ENCODE assay signal across 13 cellular contexts in genomic region chr1:107785506-107786213, GRCh38.
DNase-seq lines count a peak whose midpoint lies in the region; ATAC-seq and TF ChIP-seq lines count a peak whose summit lies in the region.
"Had no signal": no experiment of that assay in that cellular context is flagged by ENCODE, and none has a peak within 500 bp of the region (broad histone marks: within the 10 kb centered on the region; RNA-seq: fewer than 3 reads in every experiment).

No MANE protein-coding gene starts in this region.

- no peaks in the 10 kb centered on the region for H3K9me3 ChIP-seq in spleen
- H3K9me3 ChIP-seq: uterus had no signal

- H3K27me3 Mint-ChIP-seq in activated CD4-positive, alpha-beta T cell treated with anti-CD3 and anti-CD28 coated beads, Interleukin-2, amount 10 ng/mL, durations not matched to agents 24 days and 14 days, result no peaks in the 10 kb centered on the region
- no peaks in the 10 kb centered on the region for H3K27me3 Mint-ChIP-seq in activated naive CD8-positive, alpha-beta T cell treated with anti-CD3 and anti-CD28 coated beads for 36 hours
- H3K27me3 Mint-ChIP-seq in HFFc6 (ENCODE audit: insufficient read depth), result peaks cover 8% of the 10 kb centered on the region

- ATAC-seq in GM21737 (IDR thresholded peaks at IDR 0.05; ENCODE audit: unreplicated experiment), result no peak
- ATAC-seq: WTC11 had no signal

- no peaks in the 10 kb centered on the region for H3K27me3 ChIP-seq in spleen (replicated peaks in 1 of 7)
- H3K27me3 ChIP-seq: uterus had no signal

- intact Hi-C loops in activated CD4-positive, alpha-beta T cell treated with anti-CD3 and anti-CD28 coated beads, Interleukin-2, amount 10 ng/mL, durations not matched to agents 24 days and 14 days (cut with micrococcal nuclease), result loop anchor here (5.0 kb wide), 1 partner anchor 112 kb away; no protein-coding TSS in a partner anchor
- intact Hi-C loops in spleen (cut with DNase I; ENCODE audit: low total_unique reads), result loop anchor here (10.0 kb wide), 1 partner anchor 179 kb away; the partner anchor contains the start of gene VAV3

- H3K4me3 Mint-ChIP-seq in activated CD4-positive, alpha-beta T cell treated with anti-CD3 and anti-CD28 coated beads, Interleukin-2, amount 10 ng/mL, durations not matched to agents 24 days and 14 days, result peak overlapping the region; percentile 77
- peak overlapping the region; percentile 32 for H3K4me3 Mint-ChIP-seq in activated naive CD8-positive, alpha-beta T cell treated with anti-CD3 and anti-CD28 coated beads for 36 hours
- no peak overlapping the region for H3K4me3 Mint-ChIP-seq in HFFc6
- H3K4me3 Mint-ChIP-seq: WTC11 had no signal

- peak overlapping the region; percentile 14 to 84 (median 71) for H3K27ac ChIP-seq in spleen
- H3K27ac ChIP-seq: uterus had no signal

- H3K4me1 Mint-ChIP-seq in activated CD4-positive, alpha-beta T cell treated with anti-CD3 and anti-CD28 coated beads, Interleukin-2, amount 10 ng/mL, durations not matched to agents 24 days and 14 days, result peaks cover 40% of the 10 kb centered on the region
- peaks cover 58% of the 10 kb centered on the region for H3K4me1 Mint-ChIP-seq in activated naive CD8-positive, alpha-beta T cell treated with anti-CD3 and anti-CD28 coated beads for 36 hours
- no peaks in the 10 kb centered on the region for H3K4me1 Mint-ChIP-seq in HFFc6 (ENCODE audit: low read depth)

- no peak for TF ChIP-seq POLR2A in spleen (IDR thresholded peaks at IDR 0.05)

- H3K36me3 ChIP-seq in spleen, result no peaks in the 10 kb centered on the region
- H3K36me3 ChIP-seq: uterus had no signal

- DNase-seq in activated CD4-positive, alpha-beta T cell treated with anti-CD3 and anti-CD28 coated beads, Interleukin-2, amount 10 ng/mL, durations not matched to agents 24 days and 14 days, result no peak
- DNase-seq in activated CD4-positive, alpha-beta T cell treated with anti-CD3 and anti-CD28 coated beads for 1 hour, result no peak
- peak; percentile 27 to 43 for DNase-seq in NOMO-1 (lab: John Stamatoyannopoulos, UW; ENCODE audit: unreplicated experiment in 2 of 2)
- DNase-seq in activated naive CD8-positive, alpha-beta T cell treated with anti-CD3 and anti-CD28 coated beads for 36 hours, result no peak
- DNase-seq in spleen, result no peak
- no peak for DNase-seq in HFFc6
- DNase-seq in GM10248 (ENCODE audit: extremely low spot score), result no peak
- DNase-seq: ACHN, EL, islet precursor cell, uterus had no signal

- CTCF ChIA-PET in GM10248 (lab: Yijun Ruan, JAX), result interaction anchor here (1.0 to 20.0 kb wide), 4 partner anchors 8 to 341 kb away, joined by 3 to 509 read pairs (median 6); no protein-coding TSS in a partner anchor

- TF ChIP-seq CTCF in spleen (IDR thresholded peaks at IDR 0.05 in 8 of 11, conservative IDR thresholded peaks at IDR 0.05 in 3 of 11), result peak in 2 of 11 experiments; percentile 11 to 22
- TF ChIP-seq CTCF in HFFc6 (IDR thresholded peaks at IDR 0.05), result no peak
- no peak for TF ChIP-seq CTCF in GM10248 (IDR thresholded peaks at IDR 0.05; ENCODE audit: control extremely low read depth, extremely low read depth, low read depth, missing control alignments)

- peak overlapping the region in 4 of 8 donors; percentile 2 to 43 (median 3) for H3K4me3 ChIP-seq in spleen
- H3K4me3 ChIP-seq: uterus had no signal

- WGBS in spleen, 5 donors, result 82 to 87% (median 84%) methylated on average over 3 of the region's 3 CpGs

- H3K9me3 Mint-ChIP-seq in activated CD4-positive, alpha-beta T cell treated with anti-CD3 and anti-CD28 coated beads, Interleukin-2, amount 10 ng/mL, durations not matched to agents 24 days and 14 days, result no peaks in the 10 kb centered on the region
- no peaks in the 10 kb centered on the region for H3K9me3 Mint-ChIP-seq in activated naive CD8-positive, alpha-beta T cell treated with anti-CD3 and anti-CD28 coated beads for 36 hours
- H3K9me3 Mint-ChIP-seq in HFFc6, result no peaks in the 10 kb centered on the region
- H3K9me3 Mint-ChIP-seq: WTC11 had no signal

- peak overlapping the region; percentile 78 for H3K27ac Mint-ChIP-seq in activated CD4-positive, alpha-beta T cell treated with anti-CD3 and anti-CD28 coated beads, Interleukin-2, amount 10 ng/mL, durations not matched to agents 24 days and 14 days
- H3K27ac Mint-ChIP-seq in activated naive CD8-positive, alpha-beta T cell treated with anti-CD3 and anti-CD28 coated beads for 36 hours, result peak overlapping the region; percentile 76
- no peak overlapping the region for H3K27ac Mint-ChIP-seq in HFFc6
- H3K27ac Mint-ChIP-seq: WTC11 had no signal

- H3K4me1 ChIP-seq in spleen, result peaks cover 30 to 92% (median 63%) of the 10 kb centered on the region in 6 donors
- H3K4me1 ChIP-seq: uterus had no signal

- POLR2A ChIA-PET in GM10248 (lab: Yijun Ruan, JAX), result no interaction called here

- H3K36me3 Mint-ChIP-seq in activated CD4-positive, alpha-beta T cell treated with anti-CD3 and anti-CD28 coated beads, Interleukin-2, amount 10 ng/mL, durations not matched to agents 24 days and 14 days (ENCODE audit: low read depth), result no peaks in the 10 kb centered on the region
- H3K36me3 Mint-ChIP-seq in activated naive CD8-positive, alpha-beta T cell treated with anti-CD3 and anti-CD28 coated beads for 36 hours, result peaks cover 4% of the 10 kb centered on the region
- H3K36me3 Mint-ChIP-seq in HFFc6 (ENCODE audit: low read depth), result no peaks in the 10 kb centered on the region
- H3K36me3 Mint-ChIP-seq: WTC11 had no signal

Comparison
In these comparisons a context has a peak if more than half of its experiments do, and no peak if none do; other contexts are left out.
1. DNase-seq: peak in NOMO-1 (2 of 2); none in activated CD4-positive, alpha-beta T cell treated with anti-CD3 and anti-CD28 coated beads, Interleukin-2, amount 10 ng/mL, durations not matched to agents 24 days and 14 days (single experiment), activated CD4-positive, alpha-beta T cell treated with anti-CD3 and anti-CD28 coated beads for 1 hour (single experiment), activated naive CD8-positive, alpha-beta T cell treated with anti-CD3 and anti-CD28 coated beads for 36 hours (single experiment), spleen (single experiment), HFFc6 (single experiment) and GM10248 (single experiment).